Comparison of ENCODE assay signal across 8 cellular contexts in the genomic region with DNA sequence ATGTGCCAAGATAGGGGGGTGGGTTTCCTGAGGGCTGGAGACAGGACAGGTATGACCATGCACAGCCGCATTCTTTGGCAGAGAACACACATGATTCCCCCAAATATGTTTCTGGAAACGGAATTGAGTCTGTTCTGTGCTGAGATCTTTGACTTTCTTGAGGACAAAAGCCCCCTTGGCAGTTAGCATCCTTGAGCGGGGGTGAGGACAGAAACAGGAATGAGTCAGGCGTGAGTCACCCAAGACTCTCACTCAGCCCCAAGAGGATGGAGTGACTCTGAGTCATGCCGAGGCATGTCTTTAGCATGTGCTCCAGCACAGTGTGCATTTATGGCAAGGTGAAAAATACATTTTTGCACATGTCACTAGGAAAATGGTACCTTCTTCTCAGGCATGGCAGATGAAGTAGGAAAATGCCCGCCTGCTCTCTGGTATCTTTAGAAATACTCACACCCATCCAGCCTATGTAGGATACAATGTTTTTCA. TPM values are rescaled to one million over a fixed set of nuclear protein-coding genes. Genes with fewer than 3 reads are reported as not detected.
DNase-seq lines count a peak whose midpoint lies in the region; ATAC-seq, FAIRE-seq and TF ChIP-seq lines count a peak whose summit lies in the region.

No MANE protein-coding gene starts in this region.

- intact Hi-C loops in PC-9 (cut with micrococcal nuclease; ENCODE audit: unreplicated experiment): no loop called here
- intact Hi-C loops in cardiac septum (cut with DNase I): no loop called here

- H3K4me3 Mint-ChIP-seq in progenitor cell of endocrine pancreas (ENCODE audit: low read depth): no peak overlapping the region

- no peak overlapping the region for H3K4me2 ChIP-seq in PC-9

- H3K9me2 ChIP-seq in PC-9 (ENCODE audit: insufficient read depth): no peaks in the 10 kb centered on the region

- DNase-seq in GM18507 (ENCODE audit: extremely low spot score, insufficient read length, low read depth) (no peak), PC-9 (peak; percentile 49 to 76), cardiac septum (ENCODE audit: low spot score) (peak; percentile 84), smooth muscle cell of the brain vasculature (ENCODE audit: low read depth, low spot score) (peak; percentile 67), progenitor cell of endocrine pancreas (ENCODE audit: low spot score, unreplicated experiment) (no peak), NCI-H1436 (lab: John Stamatoyannopoulos, UW) (no peak)
- DNase-seq in activated effector memory CD4-positive, alpha-beta T cell treated with Interleukin-2 at 50 U/mL for 16 hours: peak; percentile 70

- no peak overlapping the region for H2AFZ ChIP-seq in PC-9

- CTCF ChIA-PET in PC-9 (lab: Charles Lee): no interaction called here

- H3K4me1 ChIP-seq in PC-9 (replicated peaks; ENCODE audit: insufficient read depth): peaks cover 12% of the 10 kb centered on the region

- no TSS peak for BruUV-seq in PC-9 (replicated peaks; lab: Mats Ljungman, UMichigan)

- H3K27me3 ChIP-seq in PC-9 (ENCODE audit: insufficient read depth, low read depth): no peaks in the 10 kb centered on the region

- POLR2A ChIA-PET in PC-9 (lab: Charles Lee; ENCODE audit: unreplicated experiment): no interaction called here

- no peaks in the 10 kb centered on the region for H3K36me3 Mint-ChIP-seq in progenitor cell of endocrine pancreas (ENCODE audit: insufficient read depth)

- H3K9me3 Mint-ChIP-seq in progenitor cell of endocrine pancreas (ENCODE audit: low read depth): no peaks in the 10 kb centered on the region

- peak; percentile 97 for FAIRE-seq in GM18507 (lab: Jason Lieb, UNC)

- H3F3A ChIP-seq in PC-9 (ENCODE audit: insufficient read depth, low read depth): no peaks in the 10 kb centered on the region

- H3K9me3 ChIP-seq in PC-9 (ENCODE audit: insufficient read depth, low read depth): no peaks in the 10 kb centered on the region

- no peak overlapping the region for H3K4me3 ChIP-seq in PC-9

- TF ChIP-seq CTCF in PC-9 (conservative IDR thresholded peaks at IDR 0.05) (no peak), progenitor cell of endocrine pancreas (IDR thresholded peaks at IDR 0.05; ENCODE audit: unreplicated experiment) (no peak)

- no peaks in the 10 kb centered on the region for H3K4me1 Mint-ChIP-seq in progenitor cell of endocrine pancreas (ENCODE audit: low read depth)

- no peaks in the 10 kb centered on the region for H3K36me3 ChIP-seq in PC-9 (ENCODE audit: low read depth)

- H3K27ac Mint-ChIP-seq in progenitor cell of endocrine pancreas: no peak overlapping the region

- 0 out of 2 replicates have a peak overlapping the region, but pooled peaks have one; percentile 13 for H3K27ac ChIP-seq in PC-9

- H4K20me1 ChIP-seq in PC-9 (ENCODE audit: insufficient read depth): no peaks in the 10 kb centered on the region

- H3K27me3 Mint-ChIP-seq in progenitor cell of endocrine pancreas: peaks cover 5% of the 10 kb centered on the region

- ATAC-seq in HG02870 (IDR thresholded peaks at IDR 0.05; ENCODE audit: unreplicated experiment): peak; percentile 90

- no peaks in the 10 kb centered on the region for H3K79me2 ChIP-seq in PC-9 (ENCODE audit: low read depth)

RNA-seq across cellular contexts. Expression of a gene that starts 52.1 kb away (rescaled TPM):
- total RNA-seq in PC-9 (2021) (129 and 155 TPM in 2 replicates), cardiac septum (134 TPM), progenitor cell of endocrine pancreas (149 and 150 TPM in 2 replicates)

Comparison
In these comparisons a context has a peak if more than half of its experiments do, and no peak if none do; other contexts are left out.
1. DNase-seq: peak in PC-9 (2 of 2), activated effector memory CD4-positive, alpha-beta T cell treated with Interleukin-2 at 50 U/mL for 16 hours (single experiment), cardiac septum (single experiment) and smooth muscle cell of the brain vasculature (single experiment); none in GM18507 (single experiment), progenitor cell of endocrine pancreas (single experiment) and NCI-H1436 (single experiment).